Comparison of ENCODE assay signal across 20 cellular contexts in genomic region chr3:166425900-166426611, GRCh38.
DNase-seq lines count a peak whose midpoint lies in the region; ATAC-seq and TF ChIP-seq lines count a peak whose summit lies in the region.
"Had no signal": no experiment of that assay in that cellular context is flagged by ENCODE, and none has a peak within 500 bp of the region (broad histone marks: within the 10 kb centered on the region; RNA-seq: fewer than 3 reads in every experiment).

No MANE protein-coding gene starts in this region.

- no peaks in the 10 kb centered on the region for H3K4me1 Mint-ChIP-seq in brain
- H3K4me1 Mint-ChIP-seq in CD8-positive, alpha-beta T cell (ENCODE audit: low read depth) = no peaks in the 10 kb centered on the region
- H3K4me1 Mint-ChIP-seq: CD8-positive, alpha-beta memory T cell; stimulated activated effector memory CD8-positive, alpha-beta T cell treated with anti-CD3 and anti-CD28 coated beads, Interleukin-12 subunit alpha, Interleukin-12 subunit beta, amount 100 ng/mL, for 72 hours; T-cell had no signal

- no peaks in the 10 kb centered on the region for H4K20me1 ChIP-seq in Karpas-422 (ENCODE audit: insufficient read depth, low read depth, low read length)

- DNase-seq in ELF-1 (ENCODE audit: low read depth, low spot score) (peak; percentile 13), Karpas-422 (peak; percentile 43), islet precursor cell (peak; percentile 68), GM10266 (ENCODE audit: extremely low spot score) (no peak), hepatic stellate cell (ENCODE audit: low spot score) (no peak)
- no peak for DNase-seq in CD8-positive, alpha-beta T cell
- DNase-seq in activated effector memory CD4-positive, alpha-beta T cell treated with anti-CD3 and anti-CD28 coated beads, Interleukin-2, amount 50 U/mL, for 16 hours = no peak
- DNase-seq: activated CD4-positive, alpha-beta T cell treated with anti-CD3 and anti-CD28 coated beads, Interleukin-2, amount 50 U/mL, for 4 hours; activated naive CD4-positive, alpha-beta T cell treated with Interleukin-2 at 50 U/mL for 16 hours; CD8-positive, alpha-beta memory T cell; effector CD4-positive, alpha-beta T cell; GM23248; MM.1S; NCI-H226; T-cell had no signal

- H3K36me3 ChIP-seq in Karpas-422 (ENCODE audit: insufficient read depth, low read length) = no peaks in the 10 kb centered on the region
- H3K36me3 ChIP-seq in CD8-positive, alpha-beta T cell (ENCODE audit: insufficient read depth, low read length) = no peaks in the 10 kb centered on the region
- H3K36me3 ChIP-seq: right lobe of liver, thoracic aorta had no signal

- peak; percentile 11 to 15 for TF ChIP-seq CTCF in brain (conservative IDR thresholded peaks at IDR 0.05)
- TF ChIP-seq CTCF in CD8-positive, alpha-beta T cell (IDR thresholded peaks at IDR 0.05) = no peak
- no peak for TF ChIP-seq CTCF in GM10266 (IDR thresholded peaks at IDR 0.05; ENCODE audit: control insufficient read depth, insufficient read depth, low read depth, missing control alignments)

- no peak for ATAC-seq in CD8-positive, alpha-beta T cell
- ATAC-seq: right lobe of liver; stimulated activated effector memory CD8-positive, alpha-beta T cell treated with anti-CD3 and anti-CD28 coated beads, Interleukin-12 subunit alpha, Interleukin-12 subunit beta, amount 100 ng/mL, for 72 hours; T-cell had no signal

- H3K9me3 Mint-ChIP-seq in brain = peaks cover 0 to 7% (median 4%) of the 10 kb centered on the region in 5 experiments
- H3K9me3 Mint-ChIP-seq in CD8-positive, alpha-beta T cell = peaks cover 19% of the 10 kb centered on the region

- no peak overlapping the region for H2AFZ ChIP-seq in Karpas-422 (ENCODE audit: low read length)
- H2AFZ ChIP-seq: GM23248 had no signal

- no peak overlapping the region for H3K4me3 ChIP-seq in Karpas-422 (ENCODE audit: low read length)
- H3K4me3 ChIP-seq in CD8-positive, alpha-beta T cell (ENCODE audit: low read depth, low read length) = no peak overlapping the region
- H3K4me3 ChIP-seq: GM23248, lung, right lobe of liver, thoracic aorta had no signal

- H3K27me3 Mint-ChIP-seq in brain = peaks cover 10% of the 10 kb centered on the region
- no peaks in the 10 kb centered on the region for H3K27me3 Mint-ChIP-seq in CD8-positive, alpha-beta T cell (ENCODE audit: low read depth)
- H3K27me3 Mint-ChIP-seq: CD8-positive, alpha-beta memory T cell; T-cell had no signal

- H3K9me3 ChIP-seq in Karpas-422 (ENCODE audit: low read length) = no peaks in the 10 kb centered on the region
- no peaks in the 10 kb centered on the region for H3K9me3 ChIP-seq in CD8-positive, alpha-beta T cell (ENCODE audit: low read length)
- H3K9me3 ChIP-seq: right lobe of liver, thoracic aorta had no signal

- no peaks in the 10 kb centered on the region for H3K9me2 ChIP-seq in Karpas-422 (replicated peaks; ENCODE audit: insufficient read depth, low read length)

- intact Hi-C loops in CD8-positive, alpha-beta T cell (cut with DNase I, micrococcal nuclease) = no loop called here

- no peak overlapping the region for H3K4me2 ChIP-seq in Karpas-422 (ENCODE audit: low read depth, low read length, poor library complexity, severe bottlenecking)

- H3K4me1 ChIP-seq in Karpas-422 (ENCODE audit: low read length) = no peaks in the 10 kb centered on the region
- no peaks in the 10 kb centered on the region for H3K4me1 ChIP-seq in CD8-positive, alpha-beta T cell (ENCODE audit: insufficient read depth, low read length)
- H3K4me1 ChIP-seq: right lobe of liver had no signal

- H3K9ac ChIP-seq in Karpas-422 (ENCODE audit: low read length) = no peak overlapping the region
- H3K9ac ChIP-seq: GM23248 had no signal

- POLR2A ChIA-PET in CD8-positive, alpha-beta T cell (lab: Charles Lee) = no interaction called here

- H3K4me3 Mint-ChIP-seq in brain = no peak overlapping the region
- H3K4me3 Mint-ChIP-seq in CD8-positive, alpha-beta T cell = no peak overlapping the region
- H3K4me3 Mint-ChIP-seq: CD8-positive, alpha-beta memory T cell; stimulated activated effector memory CD8-positive, alpha-beta T cell treated with anti-CD3 and anti-CD28 coated beads, Interleukin-12 subunit alpha, Interleukin-12 subunit beta, amount 100 ng/mL, for 72 hours; T-cell had no signal

- H3K79me2 ChIP-seq in Karpas-422 (ENCODE audit: low read length) = no peaks in the 10 kb centered on the region

- CTCF ChIA-PET in CD8-positive, alpha-beta T cell (lab: Charles Lee) = no interaction called here

- no peak overlapping the region for H3K27ac ChIP-seq in Karpas-422 (ENCODE audit: low read length)
- no peak overlapping the region for H3K27ac ChIP-seq in CD8-positive, alpha-beta T cell (ENCODE audit: low read depth, low read length)
- H3K27ac ChIP-seq: GM23248, right lobe of liver, thoracic aorta had no signal

- no peak overlapping the region for H3K27ac Mint-ChIP-seq in brain
- H3K27ac Mint-ChIP-seq in CD8-positive, alpha-beta T cell = no peak overlapping the region
- H3K27ac Mint-ChIP-seq: CD8-positive, alpha-beta memory T cell; stimulated activated effector memory CD8-positive, alpha-beta T cell treated with anti-CD3 and anti-CD28 coated beads, Interleukin-12 subunit alpha, Interleukin-12 subunit beta, amount 100 ng/mL, for 72 hours; T-cell had no signal

- H3K36me3 Mint-ChIP-seq in brain = no peaks in the 10 kb centered on the region
- no peaks in the 10 kb centered on the region for H3K36me3 Mint-ChIP-seq in CD8-positive, alpha-beta T cell
- H3K36me3 Mint-ChIP-seq: stimulated activated effector memory CD8-positive, alpha-beta T cell treated with anti-CD3 and anti-CD28 coated beads, Interleukin-12 subunit alpha, Interleukin-12 subunit beta, amount 100 ng/mL, for 72 hours; T-cell had no signal

- H3K27me3 ChIP-seq in Karpas-422 (ENCODE audit: low read length) = no peaks in the 10 kb centered on the region
- H3K27me3 ChIP-seq in CD8-positive, alpha-beta T cell (ENCODE audit: insufficient read depth, low read length) = no peaks in the 10 kb centered on the region
- H3K27me3 ChIP-seq: right lobe of liver had no signal

Comparison
In these comparisons a context has a peak if more than half of its experiments do, and no peak if none do; other contexts are left out.
1. DNase-seq: peak in ELF-1 (single experiment), Karpas-422 (single experiment) and islet precursor cell (single experiment); none in CD8-positive, alpha-beta T cell (0 of 7), activated effector memory CD4-positive, alpha-beta T cell treated with anti-CD3 and anti-CD28 coated beads, Interleukin-2, amount 50 U/mL, for 16 hours (single experiment), GM10266 (single experiment) and hepatic stellate cell (single experiment).
2. CTCF ChIP-seq: peak in brain (2 of 2); none in CD8-positive, alpha-beta T cell (single experiment) and GM10266 (single experiment).